Comparison of ENCODE assay signal across 22 cellular contexts in the genomic region with DNA sequence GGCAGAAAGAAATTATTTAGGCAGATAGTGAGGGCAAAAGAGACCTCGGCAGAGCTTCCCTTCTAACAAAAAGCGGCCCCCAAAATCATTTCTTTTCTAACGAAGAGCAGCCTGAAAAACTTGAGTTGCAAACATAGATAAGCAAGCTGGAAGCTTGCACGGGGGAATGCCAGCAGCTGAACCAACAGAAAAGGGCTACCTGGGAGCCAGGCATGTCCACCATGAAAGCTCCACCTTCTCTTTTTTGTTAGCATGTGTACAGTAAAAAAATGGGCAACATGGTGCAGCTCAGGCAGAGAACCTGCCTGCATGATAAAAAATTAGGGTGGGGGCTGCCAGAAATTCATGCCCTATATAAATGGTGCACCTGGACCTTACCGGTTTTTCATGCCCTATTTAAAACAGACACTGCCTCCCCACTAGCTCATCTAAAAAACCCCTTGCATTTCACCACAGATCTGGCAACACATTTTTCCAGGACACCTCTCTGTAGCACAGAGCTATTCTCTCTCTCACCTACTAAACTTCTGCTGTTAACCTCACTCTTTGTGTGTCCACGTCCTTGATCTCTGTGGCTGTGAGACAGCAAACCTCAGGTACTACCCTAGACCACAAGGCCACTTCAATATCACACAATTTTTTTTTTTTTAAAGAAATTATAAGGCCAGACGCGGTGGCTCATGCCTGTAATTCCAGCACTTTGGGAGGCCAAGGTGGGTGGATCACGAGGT.
"Had no signal": no experiment of that assay in that cellular context is flagged by ENCODE, and none has a peak within 500 bp of the region (broad histone marks: within the 10 kb centered on the region; RNA-seq: fewer than 3 reads in every experiment).

No MANE protein-coding gene starts in this region.

- H3K4me1 ChIP-seq: gastroesophageal sphincter, thyroid gland had no signal

- H3K4me1 Mint-ChIP-seq: nephron progenitor cell had no signal

- FAIRE-seq: TTC549 had no signal

- H3K9me3 Mint-ChIP-seq: nephron progenitor cell; T-cell; T-helper 2 cell treated with Interferon-gamma antibody and Interleukin-4, amounts not matched to agents 5 μg/mL and 100 μg/mL, for 36 hours had no signal

- DNase-seq: activated CD4-positive, alpha-beta T cell treated with anti-CD3 and anti-CD28 coated beads for 1 hour; activated gamma-delta T cell; activated naive CD4-positive, alpha-beta T cell treated with anti-CD3 and anti-CD28 coated beads, Interleukin-2, amount 50 U/mL, for 16 hours; aorta; brain microvascular endothelial cell; caudate nucleus; dermis blood vessel endothelial cell; head of caudate nucleus; hypothalamus; islet precursor cell; left cardiac atrium; midbrain; nephron progenitor cell; stimulated activated CD4-positive, alpha-beta T cell treated with anti-CD3 and anti-CD28 coated beads, Interleukin-4, amount 100 ng/mL, for 1 hour; stimulated activated naive CD4-positive, alpha-beta T cell treated with Interleukin-2 at 50 U/mL for 16 hours; substantia nigra; T-cell; thyroid gland; upper lobe of right lung had no signal

- H3K27ac Mint-ChIP-seq: nephron progenitor cell; T-cell; T-helper 2 cell treated with Interferon-gamma antibody and Interleukin-4, amounts not matched to agents 5 μg/mL and 100 μg/mL, for 36 hours had no signal

- H3K4me3 ChIP-seq: gastroesophageal sphincter, thyroid gland, upper lobe of right lung had no signal

- H3K4me3 Mint-ChIP-seq: nephron progenitor cell; T-cell; T-helper 2 cell treated with Interferon-gamma antibody and Interleukin-4, amounts not matched to agents 5 μg/mL and 100 μg/mL, for 36 hours had no signal

- H3K27me3 ChIP-seq: brain microvascular endothelial cell, gastroesophageal sphincter, thyroid gland, upper lobe of right lung had no signal

- H3K27me3 Mint-ChIP-seq: T-cell had no signal

- H3K9me3 ChIP-seq: gastroesophageal sphincter, thyroid gland, upper lobe of right lung had no signal

- H3K27ac ChIP-seq: brain microvascular endothelial cell, gastroesophageal sphincter, thyroid gland, upper lobe of right lung had no signal

- ATAC-seq: gastroesophageal sphincter, left cardiac atrium, T-cell, upper lobe of right lung had no signal
